ENCODE assay signal across 35 cellular contexts in the genomic region with DNA sequence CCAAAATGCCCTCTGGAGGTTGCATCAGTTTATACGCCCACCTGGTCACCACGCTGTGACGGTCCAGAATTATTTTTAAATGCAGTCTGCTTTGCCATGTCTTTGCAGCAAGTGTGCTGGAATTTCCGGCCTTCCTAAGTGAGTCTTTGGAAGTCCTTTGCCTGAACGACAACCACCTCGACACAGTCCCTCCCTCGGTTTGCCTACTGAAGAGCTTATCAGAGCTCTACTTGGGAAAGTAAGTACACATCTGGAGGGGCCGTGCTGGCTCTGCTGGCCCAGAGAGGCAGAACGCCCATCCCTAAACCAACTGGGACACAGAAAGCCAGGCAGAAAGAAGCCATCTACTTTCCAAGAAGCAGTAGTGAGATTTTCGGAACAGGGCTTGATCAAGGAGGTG.
DNase-seq lines count a peak whose midpoint lies in the region; ATAC-seq and TF ChIP-seq lines count a peak whose summit lies in the region.
"Had no signal": no experiment of that assay in that cellular context is flagged by ENCODE, and none has a peak within 500 bp of the region (broad histone marks: within the 10 kb centered on the region; RNA-seq: fewer than 3 reads in every experiment).

No MANE protein-coding gene starts in this region.

- H3K9me3 Mint-ChIP-seq in nephron = no peaks in the 10 kb centered on the region
- H3K9me3 Mint-ChIP-seq: activated naive CD8-positive, alpha-beta T cell treated with anti-CD3 and anti-CD28 coated beads, Interleukin-2, amount 10 ng/mL, durations not matched to agents 7 days and 5 days; CD4-positive, alpha-beta memory T cell; nephron progenitor cell had no signal

- no peak overlapping the region for H2AFZ ChIP-seq in SK-N-SH (ENCODE audit: low read depth)
- H2AFZ ChIP-seq: parathyroid adenoma had no signal

- H3K27me3 ChIP-seq in suprapubic skin = no peaks in the 10 kb centered on the region
- no peaks in the 10 kb centered on the region for H3K27me3 ChIP-seq in thyroid gland
- no peaks in the 10 kb centered on the region for H3K27me3 ChIP-seq in SK-N-SH (ENCODE audit: insufficient read depth)
- H3K27me3 ChIP-seq: ascending aorta, right lobe of liver, tibial artery had no signal

- H3K27me3 Mint-ChIP-seq in nephron (ENCODE audit: low read depth) = no peaks in the 10 kb centered on the region
- H3K27me3 Mint-ChIP-seq: activated naive CD8-positive, alpha-beta T cell treated with anti-CD3 and anti-CD28 coated beads, Interleukin-2, amount 10 ng/mL, durations not matched to agents 7 days and 5 days had no signal

- no peak overlapping the region for H3K4me2 ChIP-seq in SK-N-SH
- H3K4me2 ChIP-seq: A549 had no signal

- H3K4me1 ChIP-seq in suprapubic skin (no peaks in the 10 kb centered on the region), thyroid gland (no peaks in the 10 kb centered on the region), SK-N-SH (ENCODE audit: control insufficient read depth in 1 of 2, insufficient read depth in 2 of 2, low read depth in 1 of 2, low read length in 1 of 2) (no peaks in the 10 kb centered on the region)
- H3K4me1 ChIP-seq: A549, ascending aorta, parathyroid adenoma, right lobe of liver, tibial artery had no signal

- H3K9ac ChIP-seq in SK-N-SH = no peak overlapping the region
- H3K9ac ChIP-seq: parathyroid adenoma had no signal

- CTCF ChIA-PET in SK-N-SH (lab: Yijun Ruan, JAX) = interaction anchor here (0.6 to 4.3 kb wide), 9 partner anchors 13 to 671 kb away, joined by 3 to 42 read pairs (median 3); a partner anchor contains a TSS

- TF ChIP-seq EP300 in suprapubic skin (IDR thresholded peaks at IDR 0.05) (no peak), SK-N-SH (IDR thresholded peaks at IDR 0.05; ENCODE audit: borderline replicate concordance in 1 of 2, low read depth in 1 of 2, low read length in 1 of 2) (no peak)

- intact Hi-C loops in thyroid gland (cut with DNase I) = no loop called here

- ATAC-seq in GM19397 (IDR thresholded peaks at IDR 0.05; ENCODE audit: unreplicated experiment) = no peak
- ATAC-seq: A549; HCT116; K562; left ventricle myocardium superior; Panc1; right lobe of liver; stimulated activated naive CD8-positive, alpha-beta T cell treated with anti-CD3 and anti-CD28 coated beads, Interleukin-15, Interleukin-2, amounts not matched to agents 100 U/mL and 50 U/mL, for 24 hours had no signal

- no peaks in the 10 kb centered on the region for H3K36me3 Mint-ChIP-seq in nephron (ENCODE audit: low read depth)
- H3K36me3 Mint-ChIP-seq: activated naive CD8-positive, alpha-beta T cell treated with anti-CD3 and anti-CD28 coated beads, Interleukin-2, amount 10 ng/mL, durations not matched to agents 7 days and 5 days; CD4-positive, alpha-beta memory T cell had no signal

- no peak for TF ChIP-seq CTCF in nephron (IDR thresholded peaks at IDR 0.05; ENCODE audit: unreplicated experiment in 3 of 3)
- TF ChIP-seq CTCF in suprapubic skin (IDR thresholded peaks at IDR 0.05) = no peak
- no peak for TF ChIP-seq CTCF in thyroid gland (IDR thresholded peaks at IDR 0.05)
- no peak for TF ChIP-seq CTCF in SK-N-SH (IDR thresholded peaks at IDR 0.05)

- POLR2A ChIA-PET in SK-N-SH (lab: Yijun Ruan, JAX) = no interaction called here

- no peaks in the 10 kb centered on the region for H3K79me2 ChIP-seq in SK-N-SH (ENCODE audit: insufficient read depth)
- H3K79me2 ChIP-seq: parathyroid adenoma had no signal

- no peaks in the 10 kb centered on the region for H3K9me2 ChIP-seq in SK-N-SH

- H3K4me1 Mint-ChIP-seq in nephron = peaks cover 42% of the 10 kb centered on the region
- H3K4me1 Mint-ChIP-seq: CD4-positive, alpha-beta memory T cell had no signal

- TF ChIP-seq RAD21 in SK-N-SH (IDR thresholded peaks at IDR 0.05; ENCODE audit: low read length) = no peak

- no peak overlapping the region for H3K4me3 Mint-ChIP-seq in nephron
- H3K4me3 Mint-ChIP-seq: activated naive CD8-positive, alpha-beta T cell treated with anti-CD3 and anti-CD28 coated beads, Interleukin-2, amount 10 ng/mL, durations not matched to agents 7 days and 5 days; CD4-positive, alpha-beta memory T cell; nephron progenitor cell had no signal

- H3K27ac Mint-ChIP-seq in nephron = peak overlapping the region; percentile 14 to 86 (median 40)
- H3K27ac Mint-ChIP-seq: activated naive CD8-positive, alpha-beta T cell treated with anti-CD3 and anti-CD28 coated beads, Interleukin-2, amount 10 ng/mL, durations not matched to agents 7 days and 5 days; CD4-positive, alpha-beta memory T cell had no signal

- no peaks in the 10 kb centered on the region for H4K20me1 ChIP-seq in SK-N-SH (ENCODE audit: insufficient read depth)

- 81% methylated on average over 10 of the region's 10 CpGs for WGBS in suprapubic skin
- 71 to 82% methylated on average over 10 of the region's 10 CpGs for WGBS in thyroid gland, 2 donors
- 97% methylated on average over 10 of the region's 10 CpGs for WGBS in SK-N-SH (ENCODE audit: low lambda C conversion rate)

- H3K9me3 ChIP-seq in suprapubic skin (no peaks in the 10 kb centered on the region), thyroid gland (no peaks in the 10 kb centered on the region), SK-N-SH (no peaks in the 10 kb centered on the region)
- H3K9me3 ChIP-seq: A549, ascending aorta, right lobe of liver, tibial artery had no signal

- H3K36me3 ChIP-seq in suprapubic skin = peaks cover 63% of the 10 kb centered on the region
- H3K36me3 ChIP-seq in thyroid gland = no peaks in the 10 kb centered on the region
- H3K36me3 ChIP-seq in SK-N-SH (replicated peaks in 1 of 2; ENCODE audit: control insufficient read depth in 1 of 2, insufficient read depth in 2 of 2, low read length in 1 of 2) = peaks cover 5 to 8% of the 10 kb centered on the region in 2 experiments
- H3K36me3 ChIP-seq: right lobe of liver had no signal

- no peaks in the 10 kb centered on the region for H3F3A ChIP-seq in SK-N-SH (replicated peaks; ENCODE audit: insufficient read depth)

- no peak overlapping the region for H3K27ac ChIP-seq in suprapubic skin
- H3K27ac ChIP-seq in thyroid gland = no peak overlapping the region
- H3K27ac ChIP-seq in SK-N-SH (ENCODE audit: low read depth in 2 of 2, low read length in 1 of 2) = no peak overlapping the region
- H3K27ac ChIP-seq: A549, ascending aorta, parathyroid adenoma, right lobe of liver, tibial artery had no signal

- no peak for TF ChIP-seq POLR2A in suprapubic skin (IDR thresholded peaks at IDR 0.05)
- TF ChIP-seq POLR2A in thyroid gland (IDR thresholded peaks at IDR 0.05) = no peak

- no peak overlapping the region for H3K4me3 ChIP-seq in suprapubic skin
- H3K4me3 ChIP-seq in thyroid gland (replicated peaks in 1 of 3) = no peak overlapping the region
- H3K4me3 ChIP-seq in SK-N-SH (ENCODE audit: low read depth in 2 of 2, low read length in 1 of 2) = no peak overlapping the region
- H3K4me3 ChIP-seq: A549, ascending aorta, K562, right lobe of liver, tibial artery had no signal

- DNase-seq in activated CD8-positive, alpha-beta memory T cell treated with anti-CD3 and anti-CD28 coated beads for 24 hours = peak; percentile 19
- DNase-seq in activated CD8-positive, alpha-beta memory T cell treated with anti-CD3 and anti-CD28 coated beads, Interleukin-2, amount 50 U/mL, for 4 hours = no peak
- DNase-seq in ecto neural progenitor cell (ENCODE audit: low spot score) = peak; percentile 36
- peak; percentile 30 to 43 for DNase-seq in suprapubic skin (ENCODE audit: low spot score in 2 of 2)
- no peak for DNase-seq in thyroid gland
- no peak for DNase-seq in SK-N-SH
- DNase-seq: activated CD4-positive, alpha-beta T cell treated with anti-CD3 and anti-CD28 coated beads, Interleukin-2, amount 50 U/mL, for 1 hour; activated gamma-delta T cell; activated naive CD8-positive, alpha-beta T cell treated with anti-CD3 and anti-CD28 coated beads, Interleukin-2, amount 10 ng/mL, durations not matched to agents 7 days and 5 days; activated T-cell treated with anti-CD3 and anti-CD28 coated beads for 4 hours; AML-193; caudate nucleus; CD4-positive, alpha-beta memory T cell; EL; hypothalamus; left ventricle myocardium superior; NCI-H1105 treated with DMSO at 0.1 percent for 48 hours; NCI-H2029; NCI-H2227 treated with DMSO at 0.1 percent for 48 hours; NCI-H526 treated with DMSO at 0.1 percent for 48 hours; nephron progenitor cell; SIG-M5; stimulated activated CD4-positive, alpha-beta T cell treated with anti-CD3 and anti-CD28 coated beads, Interleukin-15, amount 100 ng/mL, for 24 hours; stimulated activated naive CD8-positive, alpha-beta T cell treated with anti-CD3 and anti-CD28 coated beads, Interleukin-15, Interleukin-2, amounts not matched to agents 100 U/mL and 50 U/mL, for 24 hours; T1000; tibial artery had no signal

TF ChIP-seq in SK-N-SH, 30 proteins besides CTCF, POLR2A, EP300 and RAD21:
- no peak for TF ChIP-seq POLR2AphosphoS5 (IDR thresholded peaks at IDR 0.05; ENCODE audit: low read depth, low read length)
- no peak for TF ChIP-seq SMC3 (IDR thresholded peaks at IDR 0.05; ENCODE audit: low read depth, low read length)
- TF ChIP-seq, protein P1, sequence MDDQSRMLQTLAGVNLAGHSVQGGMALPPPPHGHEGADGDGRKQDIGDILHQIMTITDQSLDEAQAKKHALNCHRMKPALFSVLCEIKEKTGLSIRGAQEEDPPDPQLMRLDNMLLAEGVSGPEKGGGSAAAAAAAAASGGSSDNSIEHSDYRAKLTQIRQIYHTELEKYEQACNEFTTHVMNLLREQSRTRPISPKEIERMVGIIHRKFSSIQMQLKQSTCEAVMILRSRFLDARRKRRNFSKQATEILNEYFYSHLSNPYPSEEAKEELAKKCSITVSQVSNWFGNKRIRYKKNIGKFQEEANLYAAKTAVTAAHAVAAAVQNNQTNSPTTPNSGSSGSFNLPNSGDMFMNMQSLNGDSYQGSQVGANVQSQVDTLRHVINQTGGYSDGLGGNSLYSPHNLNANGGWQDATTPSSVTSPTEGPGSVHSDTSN (IDR thresholded peaks at IDR 0.05) = no peak
- TF ChIP-seq, protein P2, sequence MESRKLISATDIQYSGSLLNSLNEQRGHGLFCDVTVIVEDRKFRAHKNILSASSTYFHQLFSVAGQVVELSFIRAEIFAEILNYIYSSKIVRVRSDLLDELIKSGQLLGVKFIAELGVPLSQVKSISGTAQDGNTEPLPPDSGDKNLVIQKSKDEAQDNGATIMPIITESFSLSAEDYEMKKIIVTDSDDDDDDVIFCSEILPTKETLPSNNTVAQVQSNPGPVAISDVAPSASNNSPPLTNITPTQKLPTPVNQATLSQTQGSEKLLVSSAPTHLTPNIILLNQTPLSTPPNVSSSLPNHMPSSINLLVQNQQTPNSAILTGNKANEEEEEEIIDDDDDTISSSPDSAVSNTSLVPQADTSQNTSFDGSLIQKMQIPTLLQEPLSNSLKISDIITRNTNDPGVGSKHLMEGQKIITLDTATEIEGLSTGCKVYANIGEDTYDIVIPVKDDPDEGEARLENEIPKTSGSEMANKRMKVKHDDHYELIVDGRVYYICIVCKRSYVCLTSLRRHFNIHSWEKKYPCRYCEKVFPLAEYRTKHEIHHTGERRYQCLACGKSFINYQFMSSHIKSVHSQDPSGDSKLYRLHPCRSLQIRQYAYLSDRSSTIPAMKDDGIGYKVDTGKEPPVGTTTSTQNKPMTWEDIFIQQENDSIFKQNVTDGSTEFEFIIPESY (IDR thresholded peaks at IDR 0.05; ENCODE audit: borderline replicate concordance, low read depth) = no peak

Comparison
In these comparisons a context has a peak if more than half of its experiments do, and no peak if none do; other contexts are left out.
1. DNase-seq: peak in activated CD8-positive, alpha-beta memory T cell treated with anti-CD3 and anti-CD28 coated beads for 24 hours (single experiment), ecto neural progenitor cell (single experiment) and suprapubic skin (2 of 2); none in activated CD8-positive, alpha-beta memory T cell treated with anti-CD3 and anti-CD28 coated beads, Interleukin-2, amount 50 U/mL, for 4 hours (single experiment), thyroid gland (0 of 2) and SK-N-SH (single experiment).